ENCODE assay signal across 20 cellular contexts in genomic region chr3:121483290-121483689, GRCh38.
DNase-seq lines count a peak whose midpoint lies in the region; FAIRE-seq and TF ChIP-seq lines count a peak whose summit lies in the region.
"Had no signal": no experiment of that assay in that cellular context is flagged by ENCODE, and none has a peak within 500 bp of the region (broad histone marks: within the 10 kb centered on the region; RNA-seq: fewer than 3 reads in every experiment).

No MANE protein-coding gene starts in this region.

- H3K4me3 ChIP-seq in AG10803 (ENCODE audit: low read length) (no peak overlapping the region), astrocyte of the spinal cord (ENCODE audit: low read depth, low read length) (no peak overlapping the region), keratinocyte (ENCODE audit: control insufficient read depth in 2 of 3, extremely low read depth in 1 of 3, insufficient read depth in 2 of 3, low read depth in 1 of 3, low read length in 3 of 3) (no peak overlapping the region), transverse colon (no peak overlapping the region)
- no peak overlapping the region for H3K4me3 ChIP-seq in Jurkat, Clone E6-1 (ENCODE audit: low read length)
- H3K4me3 ChIP-seq: dorsolateral prefrontal cortex, esophagus squamous epithelium had no signal

- no peak overlapping the region for H3K9ac ChIP-seq in keratinocyte (ENCODE audit: control insufficient read depth, extremely low read depth, insufficient read depth, low read length)

- H3K36me3 ChIP-seq in keratinocyte (ENCODE audit: control insufficient read depth in 2 of 2, extremely low read depth in 1 of 2, insufficient read depth in 2 of 2, low read length in 2 of 2) (peaks cover 0 to 7% of the 10 kb centered on the region in 2 experiments), transverse colon (no peaks in the 10 kb centered on the region)
- H3K36me3 ChIP-seq: esophagus squamous epithelium had no signal

- H3K9me1 ChIP-seq in keratinocyte (ENCODE audit: control insufficient read depth, extremely low read depth, insufficient read depth, low read length) = no peaks in the 10 kb centered on the region

- no peak for TF ChIP-seq EP300 in transverse colon (IDR thresholded peaks at IDR 0.05; ENCODE audit: low read depth)

- peak; percentile 44 for FAIRE-seq in keratinocyte (lab: Jason Lieb, UNC)
- FAIRE-seq: GM12891, HepG2 had no signal

- peak; percentile 62 for DNase-seq in AG10803 (ENCODE audit: low read depth)
- DNase-seq in Jurkat, Clone E6-1 (ENCODE audit: low read depth, low spot score) = peak; percentile 39
- DNase-seq in astrocyte of the spinal cord (ENCODE audit: low read depth, low spot score) = peak; percentile 29
- DNase-seq in keratinocyte (ENCODE audit: low read depth, low spot score) = no peak
- no peak for DNase-seq in transverse colon
- DNase-seq in amniotic stem cell (lab: John Stamatoyannopoulos, UW) = no peak
- no peak for DNase-seq in stimulated activated CD4-positive, alpha-beta T cell treated with anti-CD3 and anti-CD28 coated beads, Interleukin-2, amount 100 ng/mL, for 24 hours
- DNase-seq in stimulated activated CD4-positive, alpha-beta T cell treated with anti-CD3 and anti-CD28 coated beads, Interleukin-1b, Interleukin-23, amount 100 ng/mL, for 48 hours = no peak
- DNase-seq: activated CD4-positive, alpha-beta T cell treated with anti-CD3 and anti-CD28 coated beads for 4 hours; activated CD8-positive, alpha-beta memory T cell treated with anti-CD3 and anti-CD28 coated beads, Interleukin-2, amount 50 U/mL, for 4 hours; activated naive CD4-positive, alpha-beta T cell treated with anti-CD3 and anti-CD28 coated beads, Interleukin-2, amount 10 ng/mL, durations not matched to agents 7 days and 5 days; AML-193; dorsolateral prefrontal cortex; esophagus squamous epithelium; GDM1; NCI-H524 treated with DMSO at 0.1 percent for 48 hours; right cardiac atrium; substantia nigra had no signal

- H3K27me3 ChIP-seq in keratinocyte (ENCODE audit: control insufficient read depth, extremely low read depth, insufficient read depth, low read length) = no peaks in the 10 kb centered on the region
- no peaks in the 10 kb centered on the region for H3K27me3 ChIP-seq in transverse colon
- H3K27me3 ChIP-seq: dorsolateral prefrontal cortex, esophagus squamous epithelium had no signal

- no peak for TF ChIP-seq POLR2A in transverse colon (IDR thresholded peaks at IDR 0.05)

- no peaks in the 10 kb centered on the region for H3K9me3 ChIP-seq in keratinocyte (ENCODE audit: control insufficient read depth, low read depth, low read length)
- no peaks in the 10 kb centered on the region for H3K9me3 ChIP-seq in transverse colon
- H3K9me3 ChIP-seq: esophagus squamous epithelium had no signal

- WGBS in transverse colon (ENCODE audit: low coverage in 1 of 2), 2 donors = 97 to 100% methylated on average over 1 of the region's 1 CpG

- intact Hi-C loops in transverse colon (cut with DNase I; ENCODE audit: low total_unique reads) = no loop called here

- in situ Hi-C loops in astrocyte of the spinal cord (cut with HindIII; ENCODE audit: low sequenced_read_pairs) (no loop called here), transverse colon (cut with MboI; ENCODE audit: low pct_ligation_motif_present in 1 of 4, low pct_unique_long_range_greater_than_20kb in 1 of 4, low sequenced_read_pairs in 3 of 4) (no loop called here)

- no peak overlapping the region for H3K4me2 ChIP-seq in keratinocyte (ENCODE audit: control insufficient read depth, extremely low read depth, insufficient read depth, low read depth, low read length)

- H2AFZ ChIP-seq in keratinocyte (ENCODE audit: control insufficient read depth, low read length) = no peak overlapping the region

- H4K20me1 ChIP-seq in keratinocyte (ENCODE audit: control insufficient read depth, extremely low read depth, insufficient read depth, low read length) = no peaks in the 10 kb centered on the region

- dilution Hi-C loops in keratinocyte (cut with MboI; ENCODE audit: extremely low pct_ligation_motif_present, low sequenced_read_pairs) = no loop called here

- H3K79me2 ChIP-seq in keratinocyte (ENCODE audit: control insufficient read depth, insufficient read depth, low read length) = no peaks in the 10 kb centered on the region

- TF ChIP-seq CTCF in AG10803 (conservative IDR thresholded peaks at IDR 0.05; ENCODE audit: low read length) (no peak), astrocyte of the spinal cord (IDR thresholded peaks at IDR 0.05; ENCODE audit: low read depth, low read length) (no peak), keratinocyte (optimal IDR thresholded peaks at IDR 0.05 in 1 of 3, IDR thresholded peaks at IDR 0.05 in 1 of 3, conservative IDR thresholded peaks at IDR 0.05 in 1 of 3; ENCODE audit: extremely low read depth in 1 of 3, insufficient read depth in 2 of 3, low read length in 3 of 3) (no peak), transverse colon (IDR thresholded peaks at IDR 0.05) (no peak)

- peak overlapping the region; percentile 15 for H3K27ac ChIP-seq in keratinocyte (ENCODE audit: control insufficient read depth, insufficient read depth, low read length)
- no peak overlapping the region for H3K27ac ChIP-seq in transverse colon
- H3K27ac ChIP-seq: dorsolateral prefrontal cortex, esophagus squamous epithelium had no signal

- H3K4me1 ChIP-seq in keratinocyte (ENCODE audit: control insufficient read depth, extremely low read depth, insufficient read depth, low read length) = peaks cover 18% of the 10 kb centered on the region
- H3K4me1 ChIP-seq in transverse colon = no peaks in the 10 kb centered on the region

Comparison
In these comparisons a context has a peak if more than half of its experiments do, and no peak if none do; other contexts are left out.
1. DNase-seq: peak in AG10803 (single experiment), Jurkat, Clone E6-1 (single experiment) and astrocyte of the spinal cord (single experiment); none in keratinocyte (single experiment), transverse colon (single experiment), amniotic stem cell (single experiment), stimulated activated CD4-positive, alpha-beta T cell treated with anti-CD3 and anti-CD28 coated beads, Interleukin-2, amount 100 ng/mL, for 24 hours (0 of 2) and stimulated activated CD4-positive, alpha-beta T cell treated with anti-CD3 and anti-CD28 coated beads, Interleukin-1b, Interleukin-23, amount 100 ng/mL, for 48 hours (single experiment).